Comparison of ENCODE assay signal across 18 cellular contexts in genomic region chr3:134471521-134472193, GRCh38. TPM values are rescaled to one million over a fixed set of nuclear protein-coding genes. Genes with fewer than 3 reads are reported as not detected.
DNase-seq lines count a peak whose midpoint lies in the region; ATAC-seq and TF ChIP-seq lines count a peak whose summit lies in the region.
"Had no signal": no experiment of that assay in that cellular context is flagged by ENCODE, and none has a peak within 500 bp of the region (broad histone marks: within the 10 kb centered on the region; RNA-seq: fewer than 3 reads in every experiment).

No MANE protein-coding gene starts in this region.

- no peaks in the 10 kb centered on the region for H3K27me3 ChIP-seq in heart right ventricle
- no peaks in the 10 kb centered on the region for H3K27me3 ChIP-seq in sigmoid colon
- H3K27me3 ChIP-seq: cardiac muscle cell, upper lobe of right lung had no signal

- DNase-seq in heart right ventricle (no peak), Right ventricle myocardium superior (no peak), astrocyte of the spinal cord (ENCODE audit: low read depth, low spot score) (peak; percentile 64), hepatic stellate cell (ENCODE audit: low spot score) (peak; percentile 44), sigmoid colon (no peak), NCI-H187 treated with DMSO at 0.1 percent for 48 hours (lab: John Stamatoyannopoulos, UW) (no peak)
- DNase-seq in stimulated activated CD4-positive, alpha-beta T cell treated with anti-CD3 and anti-CD28 coated beads, Interleukin-2, amount 100 ng/mL, for 48 hours = no peak
- DNase-seq: ACHN; activated CD8-positive, alpha-beta memory T cell treated with anti-CD3 and anti-CD28 coated beads for 24 hours; COR-L47; hypothalamus; NCI-H2227 treated with DMSO at 0.1 percent for 48 hours; nephron progenitor cell; right cardiac atrium; stimulated activated CD4-positive, alpha-beta T cell treated with anti-CD3 and anti-CD28 coated beads, Interleukin-4, amount 100 ng/mL, for 4 hours; upper lobe of right lung had no signal

- TF ChIP-seq EP300 in sigmoid colon (IDR thresholded peaks at IDR 0.05) = no peak

- H3K4me3 ChIP-seq in heart right ventricle (no peak overlapping the region), astrocyte of the spinal cord (ENCODE audit: low read depth, low read length) (no peak overlapping the region), sigmoid colon (no peak overlapping the region)
- H3K4me3 ChIP-seq: cardiac muscle cell, upper lobe of right lung had no signal

- H3K36me3 ChIP-seq in heart right ventricle (peaks cover 0 to 14% (median 0%) of the 10 kb centered on the region in 9 donors), sigmoid colon (peaks cover 0 to 2% (median 0%) of the 10 kb centered on the region in 4 donors)
- H3K36me3 ChIP-seq: cardiac muscle cell, upper lobe of right lung had no signal

- no peaks in the 10 kb centered on the region for H3K9me3 ChIP-seq in heart right ventricle
- no peaks in the 10 kb centered on the region for H3K9me3 ChIP-seq in sigmoid colon
- H3K9me3 ChIP-seq: upper lobe of right lung had no signal

- TF ChIP-seq CTCF in heart right ventricle (IDR thresholded peaks at IDR 0.05) (no peak), astrocyte of the spinal cord (IDR thresholded peaks at IDR 0.05; ENCODE audit: low read depth, low read length) (no peak), sigmoid colon (IDR thresholded peaks at IDR 0.05) (no peak)

- in situ Hi-C loops in astrocyte of the spinal cord (cut with HindIII; ENCODE audit: low sequenced_read_pairs) = no loop called here

- peak in 5 of 8 donors; percentile 20 to 62 (median 39) for ATAC-seq in heart right ventricle
- no peak for ATAC-seq in Right ventricle myocardium superior (ENCODE audit: poor library complexity)
- ATAC-seq in HG03196 (IDR thresholded peaks at IDR 0.05; ENCODE audit: unreplicated experiment) = no peak
- ATAC-seq: upper lobe of right lung had no signal

- peaks cover 0 to 31% (median 16%) of the 10 kb centered on the region in 9 donors for H3K4me1 ChIP-seq in heart right ventricle
- H3K4me1 ChIP-seq in sigmoid colon = peaks cover 0 to 14% (median 6%) of the 10 kb centered on the region in 4 donors

- WGBS in heart right ventricle, 2 donors = 69 to 84% methylated on average over 8 of the region's 8 CpGs
- WGBS in sigmoid colon, 2 donors = 74 to 81% methylated on average over 8 of the region's 8 CpGs

- TF ChIP-seq POLR2A in sigmoid colon (IDR thresholded peaks at IDR 0.05) = no peak

- H3K27ac ChIP-seq in heart right ventricle (no peak overlapping the region), sigmoid colon (no peak overlapping the region)
- H3K27ac ChIP-seq: cardiac muscle cell, upper lobe of right lung had no signal

- intact Hi-C loops in heart right ventricle (cut with DNase I) = loop anchor here in 9 of 10 donors (2.0 to 10.0 kb wide), 9 partner anchors 87 to 267 kb away; no protein-coding TSS in a partner anchor
- intact Hi-C loops in Right ventricle myocardium superior (cut with DNase I) = loop anchor here (2.0 to 10.0 kb wide), 3 partner anchors 99 to 257 kb away; partner anchors contain the start of gene AMOTL2
- intact Hi-C loops in sigmoid colon (cut with DNase I) = no loop called here

RNA-seq across cellular contexts. Expression of gene ANAPC13, which starts 14.1 kb away (rescaled TPM):
- total RNA-seq in heart right ventricle (100 to 1,000 TPM in 1 of 10 donors, 10 to 100 TPM in 9; 68.2 to 119 (median 84.0) TPM), Right ventricle myocardium superior (78.3 TPM), sigmoid colon (10 to 100 TPM; 46.7 to 78.1 (median 61.1) TPM)
- polyA plus RNA-seq in heart right ventricle (10 to 100 TPM; 25.7 to 81.3 TPM), sigmoid colon (10 to 100 TPM; 50.8 to 88.9 (median 56.9) TPM)

RNA-seq across cellular contexts. Expression of gene CEP63, which starts 14.2 kb away (rescaled TPM):
- total RNA-seq in heart right ventricle (10 to 100 TPM; 27.6 to 38.8 (median 31.0) TPM), Right ventricle myocardium superior (32.5 TPM), sigmoid colon (10 to 100 TPM; 22.5 to 33.5 (median 25.6) TPM)
- polyA plus RNA-seq in heart right ventricle (10 to 100 TPM; 20.1 to 24.9 TPM), sigmoid colon (10 to 100 TPM; 16.6 to 18.6 (median 17.8) TPM)

Comparison
In these comparisons a context has a peak if more than half of its experiments do, and no peak if none do; other contexts are left out.
1. ATAC-seq: peak in heart right ventricle (5 of 8); none in Right ventricle myocardium superior (single experiment) and HG03196 (single experiment).
2. DNase-seq: peak in astrocyte of the spinal cord (single experiment) and hepatic stellate cell (single experiment); none in heart right ventricle (0 of 2), Right ventricle myocardium superior (single experiment), sigmoid colon (single experiment), NCI-H187 treated with DMSO at 0.1 percent for 48 hours (single experiment) and stimulated activated CD4-positive, alpha-beta T cell treated with anti-CD3 and anti-CD28 coated beads, Interleukin-2, amount 100 ng/mL, for 48 hours (0 of 2).